ENCODE assay signal across 18 cellular contexts in genomic region chr9:126675147-126675467, GRCh38.
"Had no signal": no experiment of that assay in that cellular context is flagged by ENCODE, and none has a peak within 500 bp of the region (broad histone marks: within the 10 kb centered on the region; RNA-seq: fewer than 3 reads in every experiment).

No MANE protein-coding gene starts in this region.

- DNase-seq: activated CD4-positive, alpha-beta T cell treated with anti-CD3 and anti-CD28 coated beads for 48 hours; activated CD4-positive, alpha-beta T cell treated with anti-CD3 and anti-CD28 coated beads, Interleukin-2, amount 50 U/mL, for 4 hours; activated CD4-positive, CD25-positive, alpha-beta regulatory T cell treated with anti-CD3 and anti-CD28 coated beads, Interleukin-2, amount 50 U/mL, for 72 hours; activated CD8-positive, alpha-beta memory T cell treated with anti-CD3 and anti-CD28 coated beads, Interleukin-2, amount 10 ng/mL, durations not matched to agents 7 days and 5 days; activated effector memory CD4-positive, alpha-beta T cell treated with Interleukin-2 at 50 U/mL for 16 hours; activated naive CD4-positive, alpha-beta T cell; activated T-cell treated with anti-CD3 and anti-CD28 coated beads, Interleukin-2, amount 50 U/mL, for 24 hours; aorta; central memory CD4-positive, alpha-beta T cell; NCI-H1092; NCI-H1930; NCI-H2107; NCI-H345; NCI-H510A; PC-3 had no signal

- ATAC-seq: activated CD8-positive, alpha-beta memory T cell treated with anti-CD3 and anti-CD28 coated beads, Interleukin-2, amount 10 ng/mL, durations not matched to agents 7 days and 5 days; PC-3 had no signal

- H3K27ac Mint-ChIP-seq: activated CD8-positive, alpha-beta memory T cell treated with anti-CD3 and anti-CD28 coated beads, Interleukin-2, amount 10 ng/mL, durations not matched to agents 7 days and 5 days; activated naive CD4-positive, alpha-beta T cell treated with anti-CD3 and anti-CD28 coated beads, Interleukin-2, amount 50 U/mL, for 24 hours; activated T-cell treated with anti-CD3 and anti-CD28 coated beads, Interleukin-2, amount 50 U/mL, for 24 hours; activated T-helper 1 cell treated with anti-CD3 and anti-CD28 coated beads, Interleukin-12 subunit alpha, Interleukin-12 subunit beta, Interleukin-2, Interleukin-4 antibody, amounts not matched to agents 30 ng/mL and 10 ng/mL and 1 ng/mL, durations not matched to agents 14 hours and 24 hours and 36 hours; T-helper 1 cell treated with Interleukin-12 subunit alpha and Interleukin-12 subunit beta and Interleukin-4 antibody, amounts not matched to agents 30 μg/mL and 1 μg/mL, for 36 hours had no signal

- H3K9me3 Mint-ChIP-seq: activated naive CD4-positive, alpha-beta T cell treated with anti-CD3 and anti-CD28 coated beads, Interleukin-2, amount 50 U/mL, for 24 hours; activated T-cell treated with anti-CD3 and anti-CD28 coated beads, Interleukin-2, amount 50 U/mL, for 24 hours; activated T-helper 1 cell treated with anti-CD3 and anti-CD28 coated beads, Interleukin-12 subunit alpha, Interleukin-12 subunit beta, Interleukin-2, Interleukin-4 antibody, amounts not matched to agents 30 ng/mL and 10 ng/mL and 1 ng/mL, durations not matched to agents 14 hours and 24 hours and 36 hours; T-helper 1 cell treated with Interleukin-12 subunit alpha and Interleukin-12 subunit beta and Interleukin-4 antibody, amounts not matched to agents 30 μg/mL and 1 μg/mL, for 36 hours had no signal

- H3K36me3 Mint-ChIP-seq: activated naive CD4-positive, alpha-beta T cell treated with anti-CD3 and anti-CD28 coated beads, Interleukin-2, amount 50 U/mL, for 24 hours had no signal

- H3K4me3 Mint-ChIP-seq: activated CD8-positive, alpha-beta memory T cell treated with anti-CD3 and anti-CD28 coated beads, Interleukin-2, amount 10 ng/mL, durations not matched to agents 7 days and 5 days; activated naive CD4-positive, alpha-beta T cell treated with anti-CD3 and anti-CD28 coated beads, Interleukin-2, amount 50 U/mL, for 24 hours; activated T-cell treated with anti-CD3 and anti-CD28 coated beads, Interleukin-2, amount 50 U/mL, for 24 hours; activated T-helper 1 cell treated with anti-CD3 and anti-CD28 coated beads, Interleukin-12 subunit alpha, Interleukin-12 subunit beta, Interleukin-2, Interleukin-4 antibody, amounts not matched to agents 30 ng/mL and 10 ng/mL and 1 ng/mL, durations not matched to agents 14 hours and 24 hours and 36 hours; T-helper 1 cell treated with Interleukin-12 subunit alpha and Interleukin-12 subunit beta and Interleukin-4 antibody, amounts not matched to agents 30 μg/mL and 1 μg/mL, for 36 hours had no signal
